Comparison of ENCODE assay signal across 8 cellular contexts in genomic region chr13:110137677-110138008, GRCh38.
A peak's percentile ranks its signal among the peaks of the same experiment; 100 is the strongest.
DNase-seq lines count a peak whose midpoint lies in the region; ATAC-seq lines count a peak whose summit lies in the region.

No MANE protein-coding gene starts in this region.

- H3K27ac ChIP-seq in layer of hippocampus (ENCODE audit: low read depth, low read length): peak overlapping the region; percentile 50

- ATAC-seq in GM19023 (IDR thresholded peaks at IDR 0.05; ENCODE audit: unreplicated experiment) (peak; percentile 67), HG03103 (IDR thresholded peaks at IDR 0.05; ENCODE audit: low read depth, unreplicated experiment) (peak; percentile 79)

- no peaks in the 10 kb centered on the region for H3K27me3 ChIP-seq in layer of hippocampus (ENCODE audit: control insufficient read depth, insufficient read depth, low read length)

- peak; percentile 85 for DNase-seq in COLO668 (lab: John Stamatoyannopoulos, UW; ENCODE audit: unreplicated experiment)
- DNase-seq in NCI-H748 treated with DMSO at 0.1 percent for 48 hours (lab: John Stamatoyannopoulos, UW): peak; percentile 54
- peak; percentile 56 to 69 for DNase-seq in T47D (ENCODE audit: low read depth in 1 of 2, low spot score in 1 of 2)
- DNase-seq in stimulated activated CD4-positive, alpha-beta T cell treated with anti-CD3 and anti-CD28 coated beads, Interleukin-4, amount 100 ng/mL, for 24 hours: peak; percentile 14
- no peak for DNase-seq in GOT3 (lab: John Stamatoyannopoulos, UW)

- in situ Hi-C loops in T47D (cut with HindIII; ENCODE audit: low pct_unique_long_range_greater_than_20kb, low sequenced_read_pairs): no loop called here
